35 cellular contexts compared by ENCODE assay signal in genomic region chrX:147485207-147485606, GRCh38.
DNase-seq lines count a peak whose midpoint lies in the region; ATAC-seq and TF ChIP-seq lines count a peak whose summit lies in the region.
"Had no signal": no experiment of that assay in that cellular context is flagged by ENCODE, and none has a peak within 500 bp of the region (broad histone marks: within the 10 kb centered on the region; RNA-seq: fewer than 3 reads in every experiment).

No MANE protein-coding gene starts in this region.

- no peak overlapping the region for H3K18ac ChIP-seq in mesendoderm (ENCODE audit: low read length)

- H3K4me2 ChIP-seq in mesendoderm (ENCODE audit: low read length): no peak overlapping the region
- H3K4me2 ChIP-seq: A549; BLaER1; BLaER1 treated with 17β-estradiol and CSF1 and Interleukin-3, amounts not matched to agents 10 nM and 100 nM had no signal

- no peaks in the 10 kb centered on the region for H3K27me3 Mint-ChIP-seq in chondrocyte (ENCODE audit: low read depth)
- H3K27me3 Mint-ChIP-seq: B cell; CD4-positive, alpha-beta memory T cell; CD4-positive, alpha-beta T cell; CD4-positive, CD25-positive, alpha-beta regulatory T cell had no signal

- peaks cover 33% of the 10 kb centered on the region for H3K9me3 Mint-ChIP-seq in chondrocyte (ENCODE audit: low read depth)
- H3K9me3 Mint-ChIP-seq: CD4-positive, alpha-beta T cell had no signal

- H3K9me3 ChIP-seq in HEK293 (ENCODE audit: control insufficient read depth, insufficient read depth, low read depth, low read length) (no peaks in the 10 kb centered on the region), spleen (no peaks in the 10 kb centered on the region)
- H3K9me3 ChIP-seq: A549, BE2C, BLaER1, Caco-2 had no signal

- no peak overlapping the region for H3K23ac ChIP-seq in mesendoderm (ENCODE audit: low read length)

- H3K27ac ChIP-seq in HEK293 (ENCODE audit: extremely low read depth, low read depth, low read length) (no peak overlapping the region), spleen (no peak overlapping the region), mesendoderm (ENCODE audit: low read depth, low read length) (no peak overlapping the region)
- H3K27ac ChIP-seq: 22Rv1; A549; BLaER1; BLaER1 treated with 17β-estradiol and CSF1 and Interleukin-3, amounts not matched to agents 10 nM and 100 nM; C4-2B had no signal

- H4K8ac ChIP-seq in mesendoderm (ENCODE audit: low read depth, low read length): no peak overlapping the region

- H3K79me2 ChIP-seq in mesendoderm (ENCODE audit: control insufficient read depth, insufficient read depth, low read length): no peaks in the 10 kb centered on the region

- no peak overlapping the region for H2BK5ac ChIP-seq in mesendoderm (ENCODE audit: low read length)

- no peak overlapping the region for H3K9ac ChIP-seq in mesendoderm (ENCODE audit: low read length)
- H3K9ac ChIP-seq: BLaER1; BLaER1 treated with 17β-estradiol and CSF1 and Interleukin-3, amounts not matched to agents 10 nM and 100 nM had no signal

- no peak for ATAC-seq in HG02763 (IDR thresholded peaks at IDR 0.05; ENCODE audit: unreplicated experiment)
- no peak for ATAC-seq in HG02852 (IDR thresholded peaks at IDR 0.05; ENCODE audit: unreplicated experiment)
- ATAC-seq: A549; CD8-positive, alpha-beta T cell had no signal

- no peak overlapping the region for H2BK120ac ChIP-seq in mesendoderm (ENCODE audit: low read depth, low read length)

- intact Hi-C loops in posterior vena cava (cut with DNase I) (loop anchor here in 1 of 2 donors (5.0 kb wide), 1 partner anchor 122 kb away; no protein-coding TSS in a partner anchor), spleen (cut with DNase I; ENCODE audit: low total_unique reads) (no loop called here)

- H3K27me3 ChIP-seq in spleen (replicated peaks in 1 of 7) (no peaks in the 10 kb centered on the region), mesendoderm (ENCODE audit: insufficient read depth, low read length, poor library complexity) (no peaks in the 10 kb centered on the region)
- H3K27me3 ChIP-seq: BE2C had no signal

- H3K36me3 Mint-ChIP-seq in chondrocyte (ENCODE audit: low read depth): no peaks in the 10 kb centered on the region
- H3K36me3 Mint-ChIP-seq: CD14-positive monocyte; CD4-positive, alpha-beta memory T cell; CD4-positive, CD25-positive, alpha-beta regulatory T cell; CD8-positive, alpha-beta memory T cell; CD8-positive, alpha-beta T cell had no signal

- H3K4me1 ChIP-seq in HEK293 (ENCODE audit: control insufficient read depth, insufficient read depth, low read length) (no peaks in the 10 kb centered on the region), spleen (no peaks in the 10 kb centered on the region), mesendoderm (ENCODE audit: control insufficient read depth, low read depth, low read length) (no peaks in the 10 kb centered on the region)
- H3K4me1 ChIP-seq: A549; BE2C; BLaER1; BLaER1 treated with 17β-estradiol and CSF1 and Interleukin-3, amounts not matched to agents 10 nM and 100 nM; Caco-2 had no signal

- no peaks in the 10 kb centered on the region for H3K79me1 ChIP-seq in mesendoderm (ENCODE audit: low read length)

- no peak overlapping the region for H3K27ac Mint-ChIP-seq in chondrocyte (ENCODE audit: unreplicated experiment)
- H3K27ac Mint-ChIP-seq: B cell; CD14-positive monocyte; CD4-positive, alpha-beta memory T cell; CD4-positive, alpha-beta T cell; CD4-positive, CD25-positive, alpha-beta regulatory T cell; CD8-positive, alpha-beta memory T cell; CD8-positive, alpha-beta T cell had no signal

- no peak overlapping the region for H3K56ac ChIP-seq in mesendoderm (ENCODE audit: low read length)

- no peak overlapping the region for H3K4me3 ChIP-seq in HEK293 (ENCODE audit: low read depth, low read length)
- H3K4me3 ChIP-seq in spleen: no peak overlapping the region
- no peak overlapping the region for H3K4me3 ChIP-seq in mesendoderm (ENCODE audit: low read length)
- H3K4me3 ChIP-seq: A549; BLaER1; BLaER1 treated with 17β-estradiol and CSF1 and Interleukin-3, amounts not matched to agents 10 nM and 100 nM had no signal

- POLR2A ChIA-PET in HEK293 (lab: Yijun Ruan, JAX): no interaction called here

- no peak overlapping the region for H2BK15ac ChIP-seq in mesendoderm (replicated peaks; ENCODE audit: low read depth)

- no peaks in the 10 kb centered on the region for H3K36me3 ChIP-seq in HEK293 (ENCODE audit: control insufficient read depth in 2 of 2, insufficient read depth in 1 of 2, low read length in 2 of 2)
- H3K36me3 ChIP-seq in spleen: no peaks in the 10 kb centered on the region
- no peaks in the 10 kb centered on the region for H3K36me3 ChIP-seq in mesendoderm (ENCODE audit: control insufficient read depth, insufficient read depth, low read length)
- H3K36me3 ChIP-seq: BE2C; BLaER1; BLaER1 treated with 17β-estradiol and CSF1 and Interleukin-3, amounts not matched to agents 10 nM and 100 nM had no signal

- no peak overlapping the region for H3K4ac ChIP-seq in mesendoderm (ENCODE audit: low read depth, low read length)

- no peaks in the 10 kb centered on the region for H3K4me1 Mint-ChIP-seq in chondrocyte (ENCODE audit: low read depth)
- H3K4me1 Mint-ChIP-seq: B cell; CD14-positive monocyte; CD4-positive, CD25-positive, alpha-beta regulatory T cell; CD8-positive, alpha-beta memory T cell had no signal

- CTCF ChIA-PET in HEK293 (lab: Yijun Ruan, JAX): no interaction called here

- no peak for TF ChIP-seq CTCF in HEK293 (tag by site-specific recombination; IDR thresholded peaks at IDR 0.05)
- TF ChIP-seq CTCF in chondrocyte (IDR thresholded peaks at IDR 0.05): no peak
- TF ChIP-seq CTCF in spleen (IDR thresholded peaks at IDR 0.05 in 8 of 11, conservative IDR thresholded peaks at IDR 0.05 in 3 of 11): no peak

- WGBS in spleen, 5 donors: 84 to 94% (median 88%) methylated on average over 2 of the region's 2 CpGs; no CpG with 5 or more reads in 1 of the 5 donors
- WGBS in mesendoderm (ENCODE audit: extremely low coverage, insufficient coverage, low lambda C conversion rate): no CpG with 5 or more reads among the region's 2 CpGs

- TF ChIP-seq POLR2A in spleen (IDR thresholded peaks at IDR 0.05): no peak

- H2AK5ac ChIP-seq in mesendoderm (ENCODE audit: low read length): no peak overlapping the region

- no peak overlapping the region for H3K4me3 Mint-ChIP-seq in chondrocyte (ENCODE audit: unreplicated experiment)
- H3K4me3 Mint-ChIP-seq: B cell; CD14-positive monocyte; CD4-positive, alpha-beta memory T cell; CD4-positive, alpha-beta T cell; CD4-positive, CD25-positive, alpha-beta regulatory T cell; CD8-positive, alpha-beta memory T cell; CD8-positive, alpha-beta T cell had no signal

- DNase-seq in chondrocyte (ENCODE audit: low spot score) (peak; percentile 88), posterior vena cava (ENCODE audit: low spot score) (peak; percentile 76), spleen (peak; percentile 51), mesendoderm (no peak), anterior cingulate cortex (lab: John Stamatoyannopoulos, UW) (no peak)
- DNase-seq: 8988T; ACHN; AML-193; BE2C; C1 segment of cervical spinal cord; Caco-2; Calu3; CD4-positive, alpha-beta memory T cell; CD4-positive, CD25-positive, alpha-beta regulatory T cell; CD8-positive, alpha-beta memory T cell; CD8-positive, alpha-beta T cell; COR-L47; DMS 273 treated with DMSO at 0.1 percent for 48 hours; DMS153; DMS53; DMS79; DMS79 treated with DMSO at 0.1 percent for 48 hours; DND-41; EL had no signal

- H4K5ac ChIP-seq in mesendoderm (ENCODE audit: low read length): no peak overlapping the region

TF ChIP-seq in HEK293, 187 proteins besides CTCF, POLR2A, EP300 and RAD21:
- TF ChIP-seq SCRT2 (tag by site-specific recombination; IDR thresholded peaks at IDR 0.05): peak; percentile 86
- TF ChIP-seq SCRT1 (tag by site-specific recombination; IDR thresholded peaks at IDR 0.05; ENCODE audit: borderline replicate concordance): peak; percentile 80; the same call in 1 of the 2 replicates
- TF ChIP-seq SETDB1 (IDR thresholded peaks at IDR 0.05; ENCODE audit: insufficient read length, low read length): no peak
- no peak for TF ChIP-seq ZNF513 (tag by site-specific recombination; IDR thresholded peaks at IDR 0.05)
- TF ChIP-seq ZNF184 (tag by site-specific recombination; IDR thresholded peaks at IDR 0.05): no peak
- no peak for TF ChIP-seq ZEB2 (tag by site-specific recombination; IDR thresholded peaks at IDR 0.05)

Comparison
In these comparisons a context has a peak if more than half of its experiments do, and no peak if none do; other contexts are left out.
1. DNase-seq: peak in chondrocyte (single experiment), posterior vena cava (single experiment) and spleen (single experiment); none in mesendoderm (single experiment) and anterior cingulate cortex (0 of 58).